Comparison of ENCODE assay signal across 8 cellular contexts in the genomic region with DNA sequence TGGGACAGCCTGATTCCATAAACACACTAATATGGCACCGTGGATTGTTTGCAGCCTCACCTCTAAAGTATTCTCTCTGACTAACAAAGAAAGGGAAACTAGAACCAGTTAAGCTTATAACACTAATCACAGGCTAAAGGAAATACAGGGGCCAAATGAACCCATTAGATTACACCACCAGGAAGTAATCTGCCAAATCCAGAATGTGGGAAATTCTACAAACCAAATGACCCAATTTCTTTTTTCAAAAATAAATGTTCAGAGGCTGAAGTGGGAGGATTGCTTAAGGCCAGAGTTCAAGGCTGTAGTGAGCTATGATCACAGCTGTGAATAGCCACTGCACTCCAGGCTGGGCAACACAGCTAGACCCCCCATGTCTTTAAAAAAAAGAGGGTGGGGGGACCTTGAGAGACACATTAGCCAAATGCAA. TPM values are rescaled to one million over a fixed set of nuclear protein-coding genes. Genes with fewer than 3 reads are reported as not detected.
DNase-seq lines count a peak whose midpoint lies in the region; ATAC-seq and TF ChIP-seq lines count a peak whose summit lies in the region.

No MANE protein-coding gene starts in this region.

- H3K4me3 Mint-ChIP-seq in neural crest cell, result peak overlapping the region; percentile 92

- no peaks in the 10 kb centered on the region for H3K9me3 Mint-ChIP-seq in neural crest cell

- no peaks in the 10 kb centered on the region for H3K36me3 Mint-ChIP-seq in neural crest cell (ENCODE audit: low read depth)

- peak overlapping the region; percentile 58 for H3K27ac ChIP-seq in duodenal mucosa (ENCODE audit: low read depth, low read length)

- H3K27me3 ChIP-seq in duodenal mucosa (ENCODE audit: control insufficient read depth in 1 of 2, insufficient read depth in 2 of 2, low read length in 2 of 2), result no peaks in the 10 kb centered on the region

- ATAC-seq in GM19397 (IDR thresholded peaks at IDR 0.05; ENCODE audit: unreplicated experiment), result no peak
- no peak for ATAC-seq in HG03442 (IDR thresholded peaks at IDR 0.05; ENCODE audit: unreplicated experiment)

- TF ChIP-seq CTCF in neural crest cell (conservative IDR thresholded peaks at IDR 0.05), result no peak

- H3K9ac ChIP-seq in duodenal mucosa (ENCODE audit: low read depth in 1 of 2, low read length in 2 of 2), result peak overlapping the region; percentile 89 to 97

- H3K4me3 ChIP-seq in duodenal mucosa (ENCODE audit: low read depth in 1 of 2, low read length in 2 of 2), result peak overlapping the region; percentile 89 to 95

- peaks cover 11 to 14% of the 10 kb centered on the region in 2 donors for H3K4me1 ChIP-seq in duodenal mucosa (ENCODE audit: control insufficient read depth in 1 of 2, insufficient read depth in 2 of 2, low read length in 2 of 2)

- peak; percentile 9 for DNase-seq in NCI-H2107 treated with DMSO at 0.1 percent for 48 hours (lab: John Stamatoyannopoulos, UW; ENCODE audit: unreplicated experiment)
- no peak for DNase-seq in NCI-H2107 (lab: John Stamatoyannopoulos, UW)
- peak; percentile 46 for DNase-seq in NCI-H2196 treated with DMSO at 0.1 percent for 48 hours (lab: John Stamatoyannopoulos, UW; ENCODE audit: unreplicated experiment)
- DNase-seq in neural crest cell (ENCODE audit: low read depth, low spot score), result no peak
- no peak for DNase-seq in stimulated activated CD4-positive, alpha-beta T cell treated with anti-CD3 and anti-CD28 coated beads, Interleukin-2, amount 100 ng/mL, for 24 hours

- H3K27ac Mint-ChIP-seq in neural crest cell (ENCODE audit: unreplicated experiment), result no peak overlapping the region

- H3K27me3 Mint-ChIP-seq in neural crest cell (ENCODE audit: low read depth), result no peaks in the 10 kb centered on the region

- peaks cover 20% of the 10 kb centered on the region for H3K4me1 Mint-ChIP-seq in neural crest cell

- peaks cover 0 to 7% of the 10 kb centered on the region in 2 donors for H3K36me3 ChIP-seq in duodenal mucosa (ENCODE audit: control insufficient read depth in 1 of 2, insufficient read depth in 2 of 2, low read length in 2 of 2)

- no peaks in the 10 kb centered on the region for H3K9me3 ChIP-seq in duodenal mucosa (ENCODE audit: control insufficient read depth in 1 of 2, low read length in 2 of 2)

RNA-seq across cellular contexts. Expression of a gene that starts 1.5 kb away (rescaled TPM):
- 22.8 and 28.9 TPM in 2 replicates for total RNA-seq in neural crest cell

RNA-seq across cellular contexts. Expression of a gene that starts 58.4 kb away (rescaled TPM):
- 23.7 TPM in 2 replicates for total RNA-seq in neural crest cell

Comparison
In these comparisons a context has a peak if more than half of its experiments do, and no peak if none do; other contexts are left out.
1. DNase-seq: peak in NCI-H2107 treated with DMSO at 0.1 percent for 48 hours (single experiment) and NCI-H2196 treated with DMSO at 0.1 percent for 48 hours (single experiment); none in NCI-H2107 (single experiment), neural crest cell (single experiment) and stimulated activated CD4-positive, alpha-beta T cell treated with anti-CD3 and anti-CD28 coated beads, Interleukin-2, amount 100 ng/mL, for 24 hours (0 of 2).